Comparison of ENCODE assay signal across 8 cellular contexts in genomic region chr17:61591930-61592329, GRCh38.
"Had no signal": no experiment of that assay in that cellular context is flagged by ENCODE, and none has a peak within 500 bp of the region (broad histone marks: within the 10 kb centered on the region; RNA-seq: fewer than 3 reads in every experiment).

No MANE protein-coding gene starts in this region.

- FAIRE-seq: G401.6, GM12878, GM12891, GM12892, GM18507, GM19239 had no signal

- DNase-seq: GDM1, GF-D8 had no signal

- ATAC-seq: GM12878 had no signal
